8 cellular contexts compared by ENCODE assay signal in the genomic region with DNA sequence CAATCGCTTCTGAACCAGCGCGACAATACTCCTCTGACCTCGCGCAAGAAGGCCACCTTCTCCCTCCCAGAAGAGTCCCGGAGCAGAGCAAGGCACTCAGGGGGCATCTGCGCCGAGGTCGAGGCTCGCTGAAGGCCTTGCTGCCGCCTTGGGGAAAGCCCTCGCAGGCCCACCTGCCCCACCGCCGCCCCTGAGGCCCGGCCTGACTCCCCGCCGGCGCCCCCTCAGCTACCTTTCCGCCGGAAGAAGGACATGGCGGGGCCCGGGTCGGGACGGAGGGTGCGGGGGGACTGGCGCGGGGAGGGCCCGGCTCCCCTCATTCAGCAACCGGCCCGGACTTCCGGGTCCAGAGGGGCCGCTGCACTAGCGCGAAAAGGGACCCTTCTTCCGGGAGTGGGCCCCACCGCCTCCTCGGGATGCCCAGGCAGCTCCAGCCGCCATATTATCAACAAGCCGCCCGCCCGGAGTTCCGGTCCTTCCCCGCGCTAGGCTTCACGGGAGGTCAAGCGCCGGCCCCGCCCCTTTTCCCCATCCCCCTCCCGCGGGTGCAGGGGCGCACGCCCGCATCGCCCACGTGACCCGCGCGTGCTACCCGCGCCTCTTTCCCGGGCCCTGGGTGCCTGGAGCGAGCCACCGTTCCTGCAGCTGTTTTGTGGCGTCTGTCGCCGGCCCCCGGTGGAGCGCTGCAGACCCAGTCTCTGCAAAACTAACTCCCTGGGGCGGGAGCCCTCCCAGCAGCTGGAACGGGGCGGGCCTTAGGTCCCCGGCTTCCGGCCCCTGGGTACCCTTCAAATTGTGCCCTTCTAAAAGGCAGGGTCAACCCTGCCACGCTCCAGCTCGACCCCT. TPM values are rescaled to one million over a fixed set of nuclear protein-coding genes. Genes with fewer than 3 reads are reported as not detected.
DNase-seq lines count a peak whose midpoint lies in the region; ATAC-seq and TF ChIP-seq lines count a peak whose summit lies in the region.

A gene with protein sequence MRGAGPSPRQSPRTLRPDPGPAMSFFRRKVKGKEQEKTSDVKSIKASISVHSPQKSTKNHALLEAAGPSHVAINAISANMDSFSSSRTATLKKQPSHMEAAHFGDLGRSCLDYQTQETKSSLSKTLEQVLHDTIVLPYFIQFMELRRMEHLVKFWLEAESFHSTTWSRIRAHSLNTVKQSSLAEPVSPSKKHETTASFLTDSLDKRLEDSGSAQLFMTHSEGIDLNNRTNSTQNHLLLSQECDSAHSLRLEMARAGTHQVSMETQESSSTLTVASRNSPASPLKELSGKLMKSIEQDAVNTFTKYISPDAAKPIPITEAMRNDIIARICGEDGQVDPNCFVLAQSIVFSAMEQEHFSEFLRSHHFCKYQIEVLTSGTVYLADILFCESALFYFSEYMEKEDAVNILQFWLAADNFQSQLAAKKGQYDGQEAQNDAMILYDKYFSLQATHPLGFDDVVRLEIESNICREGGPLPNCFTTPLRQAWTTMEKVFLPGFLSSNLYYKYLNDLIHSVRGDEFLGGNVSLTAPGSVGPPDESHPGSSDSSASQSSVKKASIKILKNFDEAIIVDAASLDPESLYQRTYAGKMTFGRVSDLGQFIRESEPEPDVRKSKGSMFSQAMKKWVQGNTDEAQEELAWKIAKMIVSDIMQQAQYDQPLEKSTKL (minus strand): TSS at position 469 of the 846 bp plus-strand sequence. CDS start 149 bp downstream, at position 320.

- peak within 1 kb of the TSS; percentile 59 for H3K4me3 ChIP-seq in AG09309 (ENCODE audit: control insufficient read depth, low read depth, low read length)
- H3K4me3 ChIP-seq in kidney epithelial cell (ENCODE audit: low read depth, low read length): peak within 1 kb of the TSS; percentile 99

- H3K36me3 ChIP-seq in kidney epithelial cell (ENCODE audit: control insufficient read depth, insufficient read depth, low read length): no peaks in the 10 kb centered on the region

- no peaks in the 10 kb centered on the region for H3K27me3 ChIP-seq in kidney epithelial cell (ENCODE audit: control insufficient read depth, insufficient read depth, low read length)

- TF ChIP-seq CTCF in AG09309 (IDR thresholded peaks at IDR 0.05; ENCODE audit: control insufficient read depth, insufficient read depth, low read depth, low read length, missing control alignments) (no peak), kidney epithelial cell (IDR thresholded peaks at IDR 0.05; ENCODE audit: insufficient read depth, low read length, poor library complexity, severe bottlenecking) (no peak)

- peak; percentile 85 for ATAC-seq in GM18909 (IDR thresholded peaks at IDR 0.05; ENCODE audit: poor library complexity, unreplicated experiment)
- peak; percentile 80 for ATAC-seq in HG03159 (IDR thresholded peaks at IDR 0.05; ENCODE audit: unreplicated experiment)
- peak; percentile 88 for ATAC-seq in activated CD4-positive, CD25-positive, alpha-beta regulatory T cell treated with anti-CD3 and anti-CD28 coated beads, Interleukin-2, amount 50 U/mL, for 24 hours

- DNase-seq in AG09309 (ENCODE audit: low read depth) (peak; percentile 17), NCI-H345 (lab: John Stamatoyannopoulos, UW) (peak; percentile 88), cerebellar cortex (ENCODE audit: low spot score) (peak; percentile 83), kidney epithelial cell (ENCODE audit: low read depth) (peak; percentile 19)
- peak; percentile 88 to 97 for DNase-seq in stimulated activated CD4-positive, alpha-beta T cell treated with anti-CD3 and anti-CD28 coated beads, Interleukin-15, amount 100 ng/mL, for 48 hours (ENCODE audit: low read depth in 2 of 2)

RNA-seq across cellular contexts. Expression of the gene that starts here (rescaled TPM):
- 14.9 and 18.1 TPM in 2 replicates for total RNA-seq in kidney epithelial cell

Comparison
In these comparisons a context has a peak if more than half of its experiments do, and no peak if none do; other contexts are left out.
1. Peak in every context shown above with its lines: DNase-seq, ATAC-seq and H3K4me3 ChIP-seq.
2. DNase-seq: peak in every context shown above with its lines; median percentile 92 in stimulated activated CD4-positive, alpha-beta T cell treated with anti-CD3 and anti-CD28 coated beads, Interleukin-15, amount 100 ng/mL, for 48 hours; 88 in NCI-H345; 83 in cerebellar cortex; 19 in kidney epithelial cell; 17 in AG09309.